In genomic region chr7:101816499-101817030, GRCh38 we compare ENCODE assay signal across 7 cellular contexts. TPM values are rescaled to one million over a fixed set of nuclear protein-coding genes. Genes with fewer than 3 reads are reported as not detected.
A peak's percentile ranks its signal among the peaks of the same experiment; 100 is the strongest.
DNase-seq lines count a peak whose midpoint lies in the region; ATAC-seq and TF ChIP-seq lines count a peak whose summit lies in the region.

No MANE protein-coding gene starts in this region.

- H3K4me1 Mint-ChIP-seq in central memory CD8-positive, alpha-beta T cell, result peaks cover 21% of the 10 kb centered on the region
- peaks cover 6% of the 10 kb centered on the region for H3K4me1 Mint-ChIP-seq in stimulated activated effector memory CD8-positive, alpha-beta T cell treated with anti-CD3 and anti-CD28 coated beads, Interleukin-12 subunit alpha, Interleukin-12 subunit beta, amount 100 ng/mL, for 72 hours
- H3K4me1 Mint-ChIP-seq in type B pancreatic cell (ENCODE audit: unreplicated experiment), result peaks cover 33% of the 10 kb centered on the region

- H3K36me3 Mint-ChIP-seq in central memory CD8-positive, alpha-beta T cell (ENCODE audit: insufficient read depth), result peaks cover 7% of the 10 kb centered on the region
- no peaks in the 10 kb centered on the region for H3K36me3 Mint-ChIP-seq in stimulated activated effector memory CD8-positive, alpha-beta T cell treated with anti-CD3 and anti-CD28 coated beads, Interleukin-12 subunit alpha, Interleukin-12 subunit beta, amount 100 ng/mL, for 72 hours
- no peaks in the 10 kb centered on the region for H3K36me3 Mint-ChIP-seq in type B pancreatic cell

- peak; percentile 18 for ATAC-seq in HG02571 (IDR thresholded peaks at IDR 0.05; ENCODE audit: unreplicated experiment)
- ATAC-seq in central memory CD8-positive, alpha-beta T cell (replicated peaks; ENCODE audit: extremely low read depth, poor library complexity, severe bottlenecking), result no peak
- ATAC-seq in stimulated activated effector memory CD8-positive, alpha-beta T cell treated with anti-CD3 and anti-CD28 coated beads, Interleukin-12 subunit alpha, Interleukin-12 subunit beta, amount 100 ng/mL, for 72 hours, result no peak

- H3K27me3 Mint-ChIP-seq in central memory CD8-positive, alpha-beta T cell, result no peaks in the 10 kb centered on the region
- H3K27me3 Mint-ChIP-seq in type B pancreatic cell, result peaks cover 37% of the 10 kb centered on the region

- peak overlapping the region; percentile 68 for H3K4me3 Mint-ChIP-seq in central memory CD8-positive, alpha-beta T cell
- peak overlapping the region; percentile 78 for H3K4me3 Mint-ChIP-seq in stimulated activated effector memory CD8-positive, alpha-beta T cell treated with anti-CD3 and anti-CD28 coated beads, Interleukin-12 subunit alpha, Interleukin-12 subunit beta, amount 100 ng/mL, for 72 hours
- no peak overlapping the region for H3K4me3 Mint-ChIP-seq in type B pancreatic cell

- DNase-seq in EL (peak; percentile 38), RKO (ENCODE audit: low spot score) (peak; percentile 58), left kidney (ENCODE audit: low read depth, low spot score) (peak; percentile 81), type B pancreatic cell (ENCODE audit: extremely low spot score, unreplicated experiment) (no peak)
- DNase-seq in central memory CD8-positive, alpha-beta T cell (ENCODE audit: low spot score in 2 of 2), result no peak
- DNase-seq in stimulated activated effector memory CD8-positive, alpha-beta T cell treated with anti-CD3 and anti-CD28 coated beads, Interleukin-12 subunit alpha, Interleukin-12 subunit beta, amount 100 ng/mL, for 72 hours (ENCODE audit: low spot score in 2 of 2), result peak in 1 of 2 donors; percentile 7

- no peak for TF ChIP-seq CTCF in type B pancreatic cell (conservative IDR thresholded peaks at IDR 0.05)

- no peak overlapping the region for H3K27ac Mint-ChIP-seq in central memory CD8-positive, alpha-beta T cell (ENCODE audit: low read depth)
- no peak overlapping the region for H3K27ac Mint-ChIP-seq in stimulated activated effector memory CD8-positive, alpha-beta T cell treated with anti-CD3 and anti-CD28 coated beads, Interleukin-12 subunit alpha, Interleukin-12 subunit beta, amount 100 ng/mL, for 72 hours
- no peak overlapping the region for H3K27ac Mint-ChIP-seq in type B pancreatic cell

- no peaks in the 10 kb centered on the region for H3K9me3 Mint-ChIP-seq in central memory CD8-positive, alpha-beta T cell
- no peaks in the 10 kb centered on the region for H3K9me3 Mint-ChIP-seq in stimulated activated effector memory CD8-positive, alpha-beta T cell treated with anti-CD3 and anti-CD28 coated beads, Interleukin-12 subunit alpha, Interleukin-12 subunit beta, amount 100 ng/mL, for 72 hours
- H3K9me3 Mint-ChIP-seq in type B pancreatic cell, result no peaks in the 10 kb centered on the region

RNA-seq across cellular contexts. Expression of gene CUX1, which starts 0.9 kb away (rescaled TPM):
- 76.4 and 79.2 TPM in 2 replicates for total RNA-seq in type B pancreatic cell (ENCODE audit: low replicate concordance)

Comparison
In these comparisons a context has a peak if more than half of its experiments do, and no peak if none do; other contexts are left out.
1. DNase-seq: peak in EL (single experiment), RKO (single experiment) and left kidney (single experiment); none in central memory CD8-positive, alpha-beta T cell (0 of 2) and type B pancreatic cell (single experiment).